1 cellular context compared by ENCODE assay signal in the genomic region with DNA sequence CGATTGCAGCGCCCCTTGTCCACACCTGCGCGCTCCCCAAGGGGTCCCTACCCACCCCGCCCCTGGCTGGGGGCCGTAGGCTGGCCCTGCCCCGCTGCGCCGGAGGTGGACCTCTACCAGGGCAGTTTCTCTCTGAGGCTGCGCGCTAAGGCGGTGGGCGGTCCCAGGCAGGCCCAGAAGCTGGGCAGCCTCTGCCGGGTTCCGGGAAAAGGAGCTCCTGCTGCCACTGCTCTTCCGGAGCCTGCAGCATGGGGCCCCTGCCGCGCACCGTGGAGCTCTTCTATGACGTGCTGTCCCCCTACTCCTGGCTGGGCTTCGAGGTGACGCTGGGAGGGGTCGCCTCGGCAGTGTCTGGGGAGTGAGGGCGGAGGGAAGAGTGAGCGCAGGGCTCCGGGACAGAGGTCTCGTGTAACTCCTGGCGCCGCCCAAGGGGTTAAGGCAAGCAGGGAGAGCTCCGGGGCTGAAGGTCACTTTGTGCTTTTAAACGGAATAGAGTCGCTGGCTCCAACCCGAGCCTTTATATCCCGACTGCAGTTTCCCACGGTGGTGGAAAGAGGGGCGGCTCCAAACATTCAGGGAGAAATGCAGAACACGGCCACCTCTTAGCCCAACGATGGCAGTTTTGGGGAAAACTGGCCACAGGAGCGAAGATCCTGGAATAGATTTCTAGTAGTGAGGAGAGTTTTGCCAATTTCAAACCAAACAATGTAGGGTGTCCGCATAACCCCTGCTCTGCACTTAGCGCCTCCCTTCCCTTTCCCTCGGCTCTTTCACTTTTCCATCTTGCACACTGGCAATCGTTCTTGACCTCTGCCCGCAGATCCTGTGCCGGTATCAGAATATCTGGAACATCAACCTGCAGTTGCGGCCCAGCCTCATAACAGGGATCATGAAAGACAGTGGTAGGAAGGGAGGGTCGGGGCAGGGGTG.
TF ChIP-seq lines count a peak whose summit lies in the region.

GSTK1 (plus strand) TSS at position 176 of the 930 bp plus-strand sequence; CDS start at position 249, 73 bp downstream.

TF ChIP-seq in HEK293, 187 proteins besides CTCF, POLR2A, EP300 and RAD21 (continued from another document and continues in another):
- no peak for TF ChIP-seq ZNF148 (tag by site-specific recombination; IDR thresholded peaks at IDR 0.05; ENCODE audit: borderline replicate concordance)
- TF ChIP-seq ZBTB26 (tag by site-specific recombination; optimal IDR thresholded peaks at IDR 0.05), result peak; percentile 27
- TF ChIP-seq ZNF449 (tag by site-specific recombination; IDR thresholded peaks at IDR 0.05), result peak; percentile 67; the same call in 1 of the 2 replicates
- no peak; the same call in 1 of the 2 replicates for TF ChIP-seq KLF8 (tag by site-specific recombination; IDR thresholded peaks at IDR 0.05)
- TF ChIP-seq ZBTB44 (tag by site-specific recombination; IDR thresholded peaks at IDR 0.05), result no peak
- no peak for TF ChIP-seq ZNF791 (tag by site-specific recombination; IDR thresholded peaks at IDR 0.05)
- 0 out of 2 replicates have a peak, but pooled peaks have one; percentile 25 for TF ChIP-seq KLF1 (tag by site-specific recombination; IDR thresholded peaks at IDR 0.05)
- TF ChIP-seq HOXC10 (CRISPR knock-in tag; IDR thresholded peaks at IDR 0.05), result no peak
- no peak; the same call in 1 of the 2 replicates for TF ChIP-seq ZNF266 (tag by site-specific recombination; IDR thresholded peaks at IDR 0.05; ENCODE audit: low read depth)
- TF ChIP-seq ZFP3 (tag by site-specific recombination; IDR thresholded peaks at IDR 0.05; ENCODE audit: low read depth), result no peak
- TF ChIP-seq ZIC2 (tag by site-specific recombination; IDR thresholded peaks at IDR 0.05), result peak; percentile 87
- TF ChIP-seq ZNF350 (tag by site-specific recombination; IDR thresholded peaks at IDR 0.05), result no peak
- TF ChIP-seq ZFP41 (tag by site-specific recombination; IDR thresholded peaks at IDR 0.05; ENCODE audit: borderline replicate concordance), result no peak
- no peak for TF ChIP-seq PRDM4 (tag by site-specific recombination; IDR thresholded peaks at IDR 0.05)
- no peak for TF ChIP-seq ZNF704 (tag by site-specific recombination; IDR thresholded peaks at IDR 0.05)
- no peak for TF ChIP-seq ZNF23 (tag by site-specific recombination; IDR thresholded peaks at IDR 0.05; ENCODE audit: borderline replicate concordance)
- TF ChIP-seq ZNF571 (tag by site-specific recombination; IDR thresholded peaks at IDR 0.05), result no peak
- no peak for TF ChIP-seq YY1 (tag by site-specific recombination; IDR thresholded peaks at IDR 0.05)
- TF ChIP-seq ZNF394 (tag by site-specific recombination; IDR thresholded peaks at IDR 0.05; ENCODE audit: borderline replicate concordance), result peak; percentile 32; the same call in 1 of the 2 replicates
- no peak for TF ChIP-seq ZNF354C (tag by site-specific recombination; IDR thresholded peaks at IDR 0.05; ENCODE audit: borderline replicate concordance, low read depth)
- no peak for TF ChIP-seq ZNF48 (tag by site-specific recombination; IDR thresholded peaks at IDR 0.05)
- TF ChIP-seq GFI1B (tag by site-specific recombination; IDR thresholded peaks at IDR 0.05), result no peak
- peak; percentile 40; the same call in 1 of the 2 replicates for TF ChIP-seq FEZF1 (tag by site-specific recombination; IDR thresholded peaks at IDR 0.05)
- no peak for TF ChIP-seq ZNF596 (tag by site-specific recombination; IDR thresholded peaks at IDR 0.05)
- 0 out of 2 replicates have a peak, but pooled peaks have one; percentile 42 for TF ChIP-seq ZNF610 (tag by site-specific recombination; IDR thresholded peaks at IDR 0.05; ENCODE audit: borderline replicate concordance)
- no peak for TF ChIP-seq ZNF544 (tag by site-specific recombination; IDR thresholded peaks at IDR 0.05)
- TF ChIP-seq ZNF239 (tag by site-specific recombination; IDR thresholded peaks at IDR 0.05), result no peak
- no peak for TF ChIP-seq ZNF626 (tag by site-specific recombination; IDR thresholded peaks at IDR 0.05)
- no peak for TF ChIP-seq ZNF777 (tag by site-specific recombination; IDR thresholded peaks at IDR 0.05; ENCODE audit: borderline replicate concordance)
- no peak for TF ChIP-seq ZNF211 (tag by site-specific recombination; IDR thresholded peaks at IDR 0.05; ENCODE audit: low read depth)
- TF ChIP-seq ZNF2 (tag by site-specific recombination; IDR thresholded peaks at IDR 0.05), result peak; percentile 77; the same call in 1 of the 2 replicates
- TF ChIP-seq, protein P1, sequence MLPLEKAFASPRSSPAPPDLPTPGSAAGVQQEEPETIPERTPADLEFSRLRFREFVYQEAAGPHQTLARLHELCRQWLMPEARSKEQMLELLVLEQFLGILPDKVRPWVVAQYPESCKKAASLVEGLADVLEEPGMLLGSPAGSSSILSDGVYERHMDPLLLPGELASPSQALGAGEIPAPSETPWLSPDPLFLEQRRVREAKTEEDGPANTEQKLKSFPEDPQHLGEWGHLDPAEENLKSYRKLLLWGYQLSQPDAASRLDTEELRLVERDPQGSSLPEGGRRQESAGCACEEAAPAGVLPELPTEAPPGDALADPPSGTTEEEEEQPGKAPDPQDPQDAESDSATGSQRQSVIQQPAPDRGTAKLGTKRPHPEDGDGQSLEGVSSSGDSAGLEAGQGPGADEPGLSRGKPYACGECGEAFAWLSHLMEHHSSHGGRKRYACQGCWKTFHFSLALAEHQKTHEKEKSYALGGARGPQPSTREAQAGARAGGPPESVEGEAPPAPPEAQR (tag by site-specific recombination; IDR thresholded peaks at IDR 0.05), result no peak
- TF ChIP-seq ZNF341 (tag by site-specific recombination; IDR thresholded peaks at IDR 0.05; ENCODE audit: low read depth), result peak; percentile 95
- no peak for TF ChIP-seq ZNF514 (tag by site-specific recombination; IDR thresholded peaks at IDR 0.05)
- no peak for TF ChIP-seq ZNF654 (tag by site-specific recombination; IDR thresholded peaks at IDR 0.05; ENCODE audit: low read depth)
- no peak for TF ChIP-seq ZNF473 (tag by site-specific recombination; IDR thresholded peaks at IDR 0.05)
- TF ChIP-seq, protein P2, sequence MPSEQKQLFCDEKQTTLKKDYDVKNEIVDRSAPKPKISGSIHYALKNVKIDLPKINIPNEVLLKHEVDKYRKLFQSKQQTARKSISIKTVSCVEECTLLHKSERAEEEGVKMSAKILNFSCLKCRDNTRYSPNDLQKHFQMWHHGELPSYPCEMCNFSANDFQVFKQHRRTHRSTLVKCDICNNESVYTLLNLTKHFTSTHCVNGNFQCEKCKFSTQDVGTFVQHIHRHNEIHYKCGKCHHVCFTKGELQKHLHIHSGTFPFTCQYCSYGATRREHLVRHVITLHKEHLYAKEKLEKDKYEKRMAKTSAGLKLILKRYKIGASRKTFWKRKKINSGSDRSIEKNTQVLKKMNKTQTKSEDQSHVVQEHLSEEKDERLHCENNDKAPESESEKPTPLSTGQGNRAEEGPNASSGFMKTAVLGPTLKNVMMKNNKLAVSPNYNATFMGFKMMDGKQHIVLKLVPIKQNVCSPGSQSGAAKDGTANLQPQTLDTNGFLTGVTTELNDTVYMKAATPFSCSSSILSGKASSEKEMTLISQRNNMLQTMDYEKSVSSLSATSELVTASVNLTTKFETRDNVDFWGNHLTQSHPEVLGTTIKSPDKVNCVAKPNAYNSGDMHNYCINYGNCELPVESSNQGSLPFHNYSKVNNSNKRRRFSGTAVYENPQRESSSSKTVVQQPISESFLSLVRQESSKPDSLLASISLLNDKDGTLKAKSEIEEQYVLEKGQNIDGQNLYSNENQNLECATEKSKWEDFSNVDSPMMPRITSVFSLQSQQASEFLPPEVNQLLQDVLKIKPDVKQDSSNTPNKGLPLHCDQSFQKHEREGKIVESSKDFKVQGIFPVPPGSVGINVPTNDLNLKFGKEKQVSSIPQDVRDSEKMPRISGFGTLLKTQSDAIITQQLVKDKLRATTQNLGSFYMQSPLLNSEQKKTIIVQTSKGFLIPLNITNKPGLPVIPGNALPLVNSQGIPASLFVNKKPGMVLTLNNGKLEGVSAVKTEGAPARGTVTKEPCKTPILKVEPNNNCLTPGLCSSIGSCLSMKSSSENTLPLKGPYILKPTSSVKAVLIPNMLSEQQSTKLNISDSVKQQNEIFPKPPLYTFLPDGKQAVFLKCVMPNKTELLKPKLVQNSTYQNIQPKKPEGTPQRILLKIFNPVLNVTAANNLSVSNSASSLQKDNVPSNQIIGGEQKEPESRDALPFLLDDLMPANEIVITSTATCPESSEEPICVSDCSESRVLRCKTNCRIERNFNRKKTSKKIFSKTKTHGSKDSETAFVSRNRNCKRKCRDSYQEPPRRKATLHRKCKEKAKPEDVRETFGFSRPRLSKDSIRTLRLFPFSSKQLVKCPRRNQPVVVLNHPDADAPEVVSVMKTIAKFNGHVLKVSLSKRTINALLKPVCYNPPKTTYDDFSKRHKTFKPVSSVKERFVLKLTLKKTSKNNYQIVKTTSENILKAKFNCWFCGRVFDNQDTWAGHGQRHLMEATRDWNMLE (tag by site-specific recombination; conservative IDR thresholded peaks at IDR 0.05; ENCODE audit: low read depth), result peak; percentile 34
- TF ChIP-seq ZNF549 (tag by site-specific recombination; IDR thresholded peaks at IDR 0.05), result peak; percentile 62; the same call in 1 of the 2 replicates
- TF ChIP-seq ZNF292 (tag by site-specific recombination; IDR thresholded peaks at IDR 0.05; ENCODE audit: borderline replicate concordance, low read depth), result no peak
